22 cellular contexts compared by ENCODE assay signal in the genomic region with DNA sequence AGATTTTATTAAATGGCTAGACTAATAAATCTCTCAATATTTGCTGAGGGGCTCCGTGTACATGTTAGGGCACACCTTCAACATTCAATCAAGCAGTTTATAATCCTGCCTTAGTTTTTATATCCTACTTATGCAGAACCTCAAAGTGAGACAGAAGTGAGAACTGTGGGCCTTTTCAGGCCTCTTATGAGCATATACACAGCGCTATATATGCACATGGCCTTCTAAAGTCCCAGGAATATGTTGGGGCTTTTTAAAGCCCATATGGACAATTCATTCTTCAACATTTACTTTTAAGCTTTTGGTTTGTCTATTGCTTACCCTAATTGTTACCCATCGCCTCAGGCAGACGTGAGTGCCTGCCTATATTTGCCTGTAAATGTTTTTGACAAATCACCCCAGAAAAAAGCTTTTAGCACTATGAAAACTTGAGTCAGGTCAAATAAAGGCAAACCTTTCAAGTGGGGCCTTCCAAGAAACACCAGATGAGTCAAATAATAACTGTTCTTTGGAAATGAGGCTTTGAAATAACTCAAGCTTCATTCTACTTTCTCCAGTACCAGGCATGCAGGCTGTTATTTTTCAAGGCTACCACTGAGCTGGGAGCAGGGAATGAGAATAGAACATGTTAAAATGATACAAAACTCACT. TPM values are rescaled to one million over a fixed set of nuclear protein-coding genes. Genes with fewer than 3 reads are reported as not detected.
"Had no signal": no experiment of that assay in that cellular context is flagged by ENCODE, and none has a peak within 500 bp of the region (broad histone marks: within the 10 kb centered on the region; RNA-seq: fewer than 3 reads in every experiment).

No MANE protein-coding gene starts in this region.

- H3K27ac Mint-ChIP-seq: dendritic cell treated with granulocyte-macrophage colony-stimulating factor and Interleukin-4, amounts not matched to agents 40 ng/mL and 50 ng/mL, for 4 days; endodermal cell; progenitor cell of endocrine pancreas; stimulated activated naive CD8-positive, alpha-beta T cell treated with anti-CD3 and anti-CD28 coated beads, Interleukin-15, Interleukin-2, amounts not matched to agents 100 ng/mL and 50 ng/mL, for 24 hours; T-cell; type B pancreatic cell had no signal

- H3K27me3 Mint-ChIP-seq: dendritic cell treated with granulocyte-macrophage colony-stimulating factor and Interleukin-4, amounts not matched to agents 40 ng/mL and 50 ng/mL, for 4 days; progenitor cell of endocrine pancreas; T-cell; type B pancreatic cell had no signal

- ATAC-seq: esophagus mucosa, left colon, right lobe of liver, T-cell had no signal

- DNase-seq: activated CD4-positive, alpha-beta T cell treated with anti-CD3 and anti-CD28 coated beads for 4 hours; activated CD4-positive, CD25-positive, alpha-beta regulatory T cell; activated CD8-positive, alpha-beta memory T cell treated with anti-CD3 and anti-CD28 coated beads for 24 hours; activated CD8-positive, alpha-beta memory T cell treated with anti-CD3 and anti-CD28 coated beads, Interleukin-2, amount 50 U/mL, for 4 hours; central memory CD4-positive, alpha-beta T cell; endodermal cell; foreskin fibroblast; head of caudate nucleus; hippocampal formation; left colon; mammary epithelial cell; ovary; right lobe of liver; stimulated activated CD4-positive, alpha-beta T cell treated with anti-CD3 and anti-CD28 coated beads, Interleukin-2, amount 100 ng/mL, for 48 hours; substantia nigra; T-cell had no signal

- H3K36me3 Mint-ChIP-seq: type B pancreatic cell had no signal

- H3K4me3 Mint-ChIP-seq: dendritic cell treated with granulocyte-macrophage colony-stimulating factor and Interleukin-4, amounts not matched to agents 40 ng/mL and 50 ng/mL, for 4 days; endodermal cell; stimulated activated naive CD8-positive, alpha-beta T cell treated with anti-CD3 and anti-CD28 coated beads, Interleukin-15, Interleukin-2, amounts not matched to agents 100 ng/mL and 50 ng/mL, for 24 hours; T-cell; type B pancreatic cell had no signal

- H3K4me1 Mint-ChIP-seq: endodermal cell, T-cell had no signal

RNA-seq across cellular contexts. Expression of gene ESM1, which starts 58.2 kb away (rescaled TPM):
- total RNA-seq: endodermal cell, esophagus mucosa, left colon, progenitor cell of endocrine pancreas, vagina had no signal
